Comparison of ENCODE assay signal across 20 cellular contexts in the genomic region with DNA sequence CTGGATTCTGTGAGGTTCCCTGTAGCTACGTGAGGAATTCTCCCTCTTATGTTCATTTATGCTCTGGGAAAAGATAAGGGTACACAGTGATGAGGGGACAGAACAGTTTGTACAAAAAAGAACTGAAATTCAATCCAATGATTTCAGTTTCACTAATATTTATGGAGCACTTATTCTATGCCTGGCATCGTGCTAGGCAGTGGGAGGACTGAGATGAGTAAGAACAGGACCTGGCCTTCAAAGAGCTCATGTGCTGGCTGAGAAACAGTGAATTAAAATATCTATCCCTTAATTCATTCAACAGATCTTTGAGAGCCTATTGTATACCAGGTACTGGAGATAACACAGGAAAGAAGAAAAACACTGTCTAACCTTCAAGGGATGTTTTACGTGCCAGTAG.
"Had no signal": no experiment of that assay in that cellular context is flagged by ENCODE, and none has a peak within 500 bp of the region (broad histone marks: within the 10 kb centered on the region; RNA-seq: fewer than 3 reads in every experiment).

No MANE protein-coding gene starts in this region.

- H3K4me3 ChIP-seq: esophagus squamous epithelium, lower lobe of right lung, right atrium auricular region had no signal

- H3K36me3 ChIP-seq: right atrium auricular region had no signal

- H3K27me3 ChIP-seq: esophagus squamous epithelium, right atrium auricular region had no signal

- ATAC-seq: lower lobe of right lung; stimulated activated naive CD8-positive, alpha-beta T cell treated with anti-CD3 and anti-CD28 coated beads, Interleukin-15, amount 100 ng/mL, for 72 hours had no signal

- DNase-seq: activated CD4-positive, alpha-beta memory T cell treated with anti-CD3 and anti-CD28 coated beads for 36 hours; activated CD4-positive, alpha-beta T cell treated with anti-CD3 and anti-CD28 coated beads for 4 hours; activated T-cell treated with anti-CD3 and anti-CD28 coated beads for 4 hours; amygdala; effector memory CD4-positive, alpha-beta T cell; esophagus squamous epithelium; left cardiac atrium; lower lobe of right lung; nephron progenitor cell; occipital lobe; small intestine; stimulated activated CD4-positive, alpha-beta T cell treated with anti-CD3 and anti-CD28 coated beads, Interleukin-15, amount 100 ng/mL, for 24 hours; stimulated activated CD4-positive, alpha-beta T cell treated with anti-CD3 and anti-CD28 coated beads, Interleukin-2, amount 100 ng/mL, for 48 hours; stimulated activated naive CD8-positive, alpha-beta T cell treated with anti-CD3 and anti-CD28 coated beads, Interleukin-15, amount 100 ng/mL, for 72 hours had no signal

- H3K4me3 Mint-ChIP-seq: activated CD4-positive, alpha-beta memory T cell treated with anti-CD3 and anti-CD28 coated beads for 36 hours; activated naive CD8-positive, alpha-beta T cell; activated T-helper 1 cell treated with anti-CD3 and anti-CD28 coated beads, Interleukin-12 subunit alpha, Interleukin-12 subunit beta, Interleukin-2, Interleukin-4 antibody, amounts not matched to agents 30 ng/mL and 10 ng/mL and 1 ng/mL, durations not matched to agents 14 hours and 24 hours and 36 hours; dendritic cell treated with granulocyte-macrophage colony-stimulating factor and Interleukin-4, amounts not matched to agents 40 ng/mL and 50 ng/mL, for 4 days; nephron progenitor cell; stimulated activated naive CD8-positive, alpha-beta T cell treated with anti-CD3 and anti-CD28 coated beads, Interleukin-15, amount 100 ng/mL, for 72 hours; WTC11 had no signal

- H3K9me3 ChIP-seq: esophagus squamous epithelium, lower lobe of right lung, right atrium auricular region had no signal

- H3K27ac ChIP-seq: esophagus squamous epithelium, lower lobe of right lung had no signal

- H3K36me3 Mint-ChIP-seq: activated CD4-positive, alpha-beta memory T cell treated with anti-CD3 and anti-CD28 coated beads for 36 hours had no signal

- H3K27me3 Mint-ChIP-seq: activated CD4-positive, alpha-beta memory T cell treated with anti-CD3 and anti-CD28 coated beads for 36 hours; activated naive CD8-positive, alpha-beta T cell; dendritic cell treated with granulocyte-macrophage colony-stimulating factor and Interleukin-4, amounts not matched to agents 40 ng/mL and 50 ng/mL, for 4 days; progenitor cell of endocrine pancreas; stimulated activated naive CD8-positive, alpha-beta T cell treated with anti-CD3 and anti-CD28 coated beads, Interleukin-15, amount 100 ng/mL, for 72 hours had no signal

- H3K9me3 Mint-ChIP-seq: activated CD4-positive, alpha-beta memory T cell treated with anti-CD3 and anti-CD28 coated beads for 36 hours; activated T-helper 1 cell treated with anti-CD3 and anti-CD28 coated beads, Interleukin-12 subunit alpha, Interleukin-12 subunit beta, Interleukin-2, Interleukin-4 antibody, amounts not matched to agents 30 ng/mL and 10 ng/mL and 1 ng/mL, durations not matched to agents 14 hours and 24 hours and 36 hours; dendritic cell treated with granulocyte-macrophage colony-stimulating factor and Interleukin-4, amounts not matched to agents 40 ng/mL and 50 ng/mL, for 4 days; nephron progenitor cell; stimulated activated naive CD8-positive, alpha-beta T cell treated with anti-CD3 and anti-CD28 coated beads, Interleukin-15, amount 100 ng/mL, for 72 hours; WTC11 had no signal

- H3K27ac Mint-ChIP-seq: activated CD4-positive, alpha-beta memory T cell treated with anti-CD3 and anti-CD28 coated beads for 36 hours; activated naive CD8-positive, alpha-beta T cell; activated T-helper 1 cell treated with anti-CD3 and anti-CD28 coated beads, Interleukin-12 subunit alpha, Interleukin-12 subunit beta, Interleukin-2, Interleukin-4 antibody, amounts not matched to agents 30 ng/mL and 10 ng/mL and 1 ng/mL, durations not matched to agents 14 hours and 24 hours and 36 hours; dendritic cell treated with granulocyte-macrophage colony-stimulating factor and Interleukin-4, amounts not matched to agents 40 ng/mL and 50 ng/mL, for 4 days; nephron progenitor cell; WTC11 had no signal
